Comparison of ENCODE assay signal across 29 cellular contexts in genomic region chr3:13684350-13684749, GRCh38.
"Had no signal": no experiment of that assay in that cellular context is flagged by ENCODE, and none has a peak within 500 bp of the region (broad histone marks: within the 10 kb centered on the region; RNA-seq: fewer than 3 reads in every experiment).

No MANE protein-coding gene starts in this region.

- H3K4me3 ChIP-seq: neural progenitor cell, ovary, psoas muscle, right lobe of liver, sigmoid colon, stomach, testis, tibial artery, transverse colon, upper lobe of right lung, uterus had no signal

- H3K9me3 ChIP-seq: neutrophil, ovary, psoas muscle, right lobe of liver, sigmoid colon, stomach, testis, tibial artery, transverse colon, upper lobe of right lung, uterus had no signal

- H3K4me1 ChIP-seq: parathyroid adenoma, psoas muscle, right lobe of liver, sigmoid colon, stomach, testis, tibial artery, transverse colon, upper lobe of right lung, uterus had no signal

- ATAC-seq: naive thymus-derived CD8-positive, alpha-beta T cell; natural killer cell treated with Interleukin-12 subunit alpha and Interleukin-12 subunit beta and Interleukin-15 and Interleukin-18, amount 100 ng/mL, for 72 hours; psoas muscle; right cardiac atrium; right lobe of liver; stimulated activated effector memory CD8-positive, alpha-beta T cell treated with anti-CD3 and anti-CD28 coated beads, Interleukin-12 subunit alpha, Interleukin-12 subunit beta, amount 100 ng/mL, for 72 hours; stimulated activated naive B cell treated with anti-CD40 and anti-IgM and Interleukin-4, amounts not matched to agents 10 μg/mL and 1 μg/mL and 100 μg/mL, for 72 hours; upper lobe of right lung had no signal

- H3K4me3 Mint-ChIP-seq: naive B cell; naive thymus-derived CD8-positive, alpha-beta T cell; natural killer cell treated with Interleukin-12 subunit alpha and Interleukin-12 subunit beta and Interleukin-15 and Interleukin-18, amount 100 ng/mL, for 72 hours; nephron progenitor cell; neural progenitor cell; stimulated activated effector memory CD8-positive, alpha-beta T cell treated with anti-CD3 and anti-CD28 coated beads, Interleukin-12 subunit alpha, Interleukin-12 subunit beta, amount 100 ng/mL, for 72 hours; stimulated activated naive B cell treated with anti-CD40 and anti-IgM and Interleukin-4, amounts not matched to agents 10 μg/mL and 1 μg/mL and 100 μg/mL, for 72 hours; stimulated activated naive CD8-positive, alpha-beta T cell treated with anti-CD3 and anti-CD28 coated beads, Interleukin-15, Interleukin-2, amounts not matched to agents 100 ng/mL and 50 ng/mL, for 24 hours; type B pancreatic cell had no signal

- H3K36me3 Mint-ChIP-seq: naive thymus-derived CD8-positive, alpha-beta T cell; natural killer cell treated with Interleukin-12 subunit alpha and Interleukin-12 subunit beta and Interleukin-15 and Interleukin-18, amount 100 ng/mL, for 72 hours; neural progenitor cell; stimulated activated effector memory CD8-positive, alpha-beta T cell treated with anti-CD3 and anti-CD28 coated beads, Interleukin-12 subunit alpha, Interleukin-12 subunit beta, amount 100 ng/mL, for 72 hours; stimulated activated naive B cell treated with anti-CD40 and anti-IgM and Interleukin-4, amounts not matched to agents 10 μg/mL and 1 μg/mL and 100 μg/mL, for 72 hours; type B pancreatic cell had no signal

- H3K9me3 Mint-ChIP-seq: natural killer cell treated with Interleukin-12 subunit alpha and Interleukin-12 subunit beta and Interleukin-15 and Interleukin-18, amount 100 ng/mL, for 72 hours; nephron progenitor cell; neural progenitor cell; stimulated activated effector memory CD8-positive, alpha-beta T cell treated with anti-CD3 and anti-CD28 coated beads, Interleukin-12 subunit alpha, Interleukin-12 subunit beta, amount 100 ng/mL, for 72 hours; stimulated activated naive B cell treated with anti-CD40 and anti-IgM and Interleukin-4, amounts not matched to agents 10 μg/mL and 1 μg/mL and 100 μg/mL, for 72 hours; type B pancreatic cell had no signal

- H3K27me3 ChIP-seq: neural progenitor cell, neutrophil, ovary, right lobe of liver, testis, transverse colon, upper lobe of right lung, uterus had no signal

- H3K36me3 ChIP-seq: neural progenitor cell, neutrophil, ovary, right lobe of liver, sigmoid colon, stomach, tibial artery, transverse colon, upper lobe of right lung, uterus had no signal

- H3K27ac Mint-ChIP-seq: naive B cell; naive thymus-derived CD8-positive, alpha-beta T cell; natural killer cell treated with Interleukin-12 subunit alpha and Interleukin-12 subunit beta and Interleukin-15 and Interleukin-18, amount 100 ng/mL, for 72 hours; nephron progenitor cell; neural progenitor cell; stimulated activated effector memory CD8-positive, alpha-beta T cell treated with anti-CD3 and anti-CD28 coated beads, Interleukin-12 subunit alpha, Interleukin-12 subunit beta, amount 100 ng/mL, for 72 hours; stimulated activated naive B cell treated with anti-CD40 and anti-IgM and Interleukin-4, amounts not matched to agents 10 μg/mL and 1 μg/mL and 100 μg/mL, for 72 hours; stimulated activated naive CD8-positive, alpha-beta T cell treated with anti-CD3 and anti-CD28 coated beads, Interleukin-15, Interleukin-2, amounts not matched to agents 100 ng/mL and 50 ng/mL, for 24 hours had no signal

- H3K9ac ChIP-seq: neural progenitor cell, parathyroid adenoma had no signal

- H2AFZ ChIP-seq: neural progenitor cell, parathyroid adenoma had no signal

- H3K4me2 ChIP-seq: neural progenitor cell had no signal

- H3K4me1 Mint-ChIP-seq: stimulated activated naive B cell treated with anti-CD40 and anti-IgM and Interleukin-4, amounts not matched to agents 10 μg/mL and 1 μg/mL and 100 μg/mL, for 72 hours had no signal

- H3K27me3 Mint-ChIP-seq: stimulated activated naive CD8-positive, alpha-beta T cell treated with anti-CD3 and anti-CD28 coated beads, Interleukin-15, Interleukin-2, amounts not matched to agents 100 ng/mL and 50 ng/mL, for 24 hours had no signal

- DNase-seq: naive B cell; naive thymus-derived CD8-positive, alpha-beta T cell; nephron progenitor cell; nucleus accumbens; ovary; psoas muscle; right cardiac atrium; right lobe of liver; sigmoid colon; small intestine; stimulated activated CD4-positive, alpha-beta T cell treated with anti-CD3 and anti-CD28 coated beads, Interleukin-15, amount 100 ng/mL, for 24 hours; stimulated activated CD4-positive, alpha-beta T cell treated with anti-CD3 and anti-CD28 coated beads, Interleukin-2, amount 100 ng/mL, for 24 hours; stimulated activated CD4-positive, alpha-beta T cell treated with anti-CD3 and anti-CD28 coated beads, Interleukin-2, amount 100 ng/mL, for 48 hours; stimulated activated CD4-positive, alpha-beta T cell treated with anti-CD3 and anti-CD28 coated beads, Interleukin-4, amount 100 ng/mL, for 24 hours; stimulated activated naive B cell treated with anti-CD40 and anti-IgM and Interleukin-4, amounts not matched to agents 10 μg/mL and 1 μg/mL and 100 μg/mL, for 72 hours; stimulated activated naive CD4-positive, alpha-beta T cell treated with Interleukin-2 at 50 U/mL for 16 hours; stomach; testis; tibial artery; transverse colon; upper lobe of right lung; uterus had no signal

- H3K27ac ChIP-seq: neural progenitor cell, neutrophil, ovary, parathyroid adenoma, psoas muscle, right lobe of liver, sigmoid colon, stomach, testis, tibial artery, transverse colon, upper lobe of right lung, uterus had no signal
